20 cellular contexts compared by ENCODE assay signal in genomic region chr2:38716185-38716584, GRCh38. TPM values are rescaled to one million over a fixed set of nuclear protein-coding genes. Genes with fewer than 3 reads are reported as not detected.
A peak's percentile ranks its signal among the peaks of the same experiment; 100 is the strongest.
DNase-seq lines count a peak whose midpoint lies in the region; ATAC-seq, FAIRE-seq and TF ChIP-seq lines count a peak whose summit lies in the region.
"Had no signal": no experiment of that assay in that cellular context is flagged by ENCODE, and none has a peak within 500 bp of the region (broad histone marks: within the 10 kb centered on the region; RNA-seq: fewer than 3 reads in every experiment).

No MANE protein-coding gene starts in this region.

- H3K4me2 ChIP-seq in HepG2 (ENCODE audit: low read depth, low read length), result no peak overlapping the region

- TF ChIP-seq RAD21 in HepG2 (CRISPR knock-in tag; IDR thresholded peaks at IDR 0.05), result no peak

- H3K27ac ChIP-seq in CD4-positive, alpha-beta memory T cell (ENCODE audit: low read depth, low read length), result no peak overlapping the region
- H3K27ac ChIP-seq in HepG2 (ENCODE audit: extremely low read length, insufficient read depth, low read length) (no peak overlapping the region), foreskin keratinocyte (no peak overlapping the region), WERI-Rb-1 (no peak overlapping the region)
- H3K27ac ChIP-seq: colonic mucosa, SK-N-MC, skin epidermis, thoracic aorta had no signal

- in situ Hi-C loops in HepG2 (cut with HindIII; ENCODE audit: extremely low pct_ligation_motif_present, low pct_unique_long_range_greater_than_20kb), result no loop called here

- 74% methylated on average over 6 of the region's 6 CpGs for WGBS in HepG2 (ENCODE audit: low lambda C conversion rate)

- H2AFZ ChIP-seq in HepG2 (ENCODE audit: low read length), result no peak overlapping the region

- peak overlapping the region in 6 of 7 donors; percentile 13 to 64 (median 40) for H3K27ac Mint-ChIP-seq in CD4-positive, alpha-beta memory T cell
- H3K27ac Mint-ChIP-seq in activated T-helper 1 cell treated with anti-CD3 and anti-CD28 coated beads, Interleukin-12 subunit alpha, Interleukin-12 subunit beta, Interleukin-2, Interleukin-4 antibody, amounts not matched to agents 30 ng/mL and 10 ng/mL and 1 ng/mL, durations not matched to agents 14 hours and 24 hours and 36 hours, result peak overlapping the region; percentile 41
- H3K27ac Mint-ChIP-seq: activated naive CD4-positive, alpha-beta T cell treated with anti-CD3 and anti-CD28 coated beads, Interleukin-2, amount 10 ng/mL, durations not matched to agents 7 days and 5 days; nephron progenitor cell had no signal

- H3K27me3 Mint-ChIP-seq in CD4-positive, alpha-beta memory T cell, result no peaks in the 10 kb centered on the region
- no peaks in the 10 kb centered on the region for H3K27me3 Mint-ChIP-seq in activated T-helper 1 cell treated with anti-CD3 and anti-CD28 coated beads, Interleukin-12 subunit alpha, Interleukin-12 subunit beta, Interleukin-2, Interleukin-4 antibody, amounts not matched to agents 30 ng/mL and 10 ng/mL and 1 ng/mL, durations not matched to agents 14 hours and 24 hours and 36 hours (ENCODE audit: insufficient read depth)
- H3K27me3 Mint-ChIP-seq: activated naive CD4-positive, alpha-beta T cell treated with anti-CD3 and anti-CD28 coated beads, Interleukin-2, amount 10 ng/mL, durations not matched to agents 7 days and 5 days had no signal

- TF ChIP-seq EP300 in HepG2 (IDR thresholded peaks at IDR 0.05; ENCODE audit: low read depth in 2 of 2, low read length in 2 of 2) (no peak), HepG2 (CRISPR knock-in tag; IDR thresholded peaks at IDR 0.05; ENCODE audit: borderline replicate concordance) (no peak; the same call in 1 of the 2 replicates)

- peaks cover 4% of the 10 kb centered on the region for H3K79me2 ChIP-seq in HepG2 (ENCODE audit: insufficient read depth, low read length)

- ATAC-seq in HepG2, result peak; percentile 71
- ATAC-seq in foreskin keratinocyte, result no peak

- CTCF ChIA-PET in CD4-positive, alpha-beta memory T cell (lab: Charles Lee; ENCODE audit: partially characterized antibody), result interaction anchor here (1.0 to 2.4 kb wide), 7 partner anchors 8 to 134 kb away, joined by 3 to 9 read pairs (median 4); no protein-coding TSS in a partner anchor
- CTCF ChIA-PET in HepG2 (lab: Yijun Ruan, JAX; ENCODE audit: low intra/inter-chr PET ratio, low total read pairs), result interaction anchor here (0.8 kb wide), 1 partner anchor 9 kb away, joined by 3 read pairs; no protein-coding TSS in a partner anchor

- POLR2A ChIA-PET in CD4-positive, alpha-beta memory T cell (lab: Charles Lee; ENCODE audit: partially characterized antibody), result interaction anchor here (1.3 kb wide), 1 partner anchor 18 kb away, joined by 3 read pairs; no protein-coding TSS in a partner anchor
- POLR2A ChIA-PET in HepG2 (lab: Yijun Ruan, JAX), result no interaction called here

- TF ChIP-seq CTCF in HepG2 (CRISPR knock-in tag; IDR thresholded peaks at IDR 0.05) (peak; percentile 19; the same call in 1 of the 2 replicates), foreskin keratinocyte (conservative IDR thresholded peaks at IDR 0.05) (no peak), WERI-Rb-1 (IDR thresholded peaks at IDR 0.05; ENCODE audit: low read depth, low read length) (no peak), BE2C (IDR thresholded peaks at IDR 0.05; ENCODE audit: low read depth, low read length) (no peak)

- peaks cover 45 to 55% of the 10 kb centered on the region in 2 donors for H3K36me3 Mint-ChIP-seq in CD4-positive, alpha-beta memory T cell
- peaks cover 60% of the 10 kb centered on the region for H3K36me3 Mint-ChIP-seq in activated T-helper 1 cell treated with anti-CD3 and anti-CD28 coated beads, Interleukin-12 subunit alpha, Interleukin-12 subunit beta, Interleukin-2, Interleukin-4 antibody, amounts not matched to agents 30 ng/mL and 10 ng/mL and 1 ng/mL, durations not matched to agents 14 hours and 24 hours and 36 hours (ENCODE audit: low read depth)

- no peaks in the 10 kb centered on the region for H3K27me3 ChIP-seq in CD4-positive, alpha-beta memory T cell (ENCODE audit: insufficient read depth, low read length)
- H3K27me3 ChIP-seq in HepG2 (ENCODE audit: control insufficient read depth in 1 of 2, insufficient read depth in 2 of 2, low read length in 2 of 2) (no peaks in the 10 kb centered on the region), foreskin keratinocyte (no peaks in the 10 kb centered on the region), WERI-Rb-1 (ENCODE audit: insufficient read depth, low read depth, severe bottlenecking) (no peaks in the 10 kb centered on the region), BE2C (no peaks in the 10 kb centered on the region)
- H3K27me3 ChIP-seq: colonic mucosa had no signal

- DNase-seq in AG08396 (ENCODE audit: low spot score) (peak; percentile 32), HepG2 (ENCODE audit: low spot score) (peak; percentile 83), foreskin keratinocyte (no peak), WERI-Rb-1 (no peak), BE2C (no peak), mucosa of gallbladder (ENCODE audit: low spot score) (no peak)
- DNase-seq in CD4-positive, alpha-beta memory T cell, result no peak
- DNase-seq in activated T-helper 1 cell treated with anti-CD3 and anti-CD28 coated beads, Interleukin-12 subunit alpha, Interleukin-12 subunit beta, Interleukin-2, Interleukin-4 antibody, amounts not matched to agents 30 ng/mL and 10 ng/mL and 1 ng/mL, durations not matched to agents 14 hours and 24 hours and 36 hours (ENCODE audit: low spot score), result no peak
- DNase-seq: activated CD4-positive, alpha-beta T cell treated with anti-CD3 and anti-CD28 coated beads for 4 hours; colonic mucosa; DMS79; foreskin melanocyte; H7; kidney; NCI-H146; nephron progenitor cell had no signal

- peaks cover 52% of the 10 kb centered on the region for H3K4me1 ChIP-seq in CD4-positive, alpha-beta memory T cell (ENCODE audit: insufficient read depth, low read length)
- peaks cover 16% of the 10 kb centered on the region for H3K4me1 ChIP-seq in HepG2 (ENCODE audit: insufficient read depth, low read length)
- H3K4me1 ChIP-seq in foreskin keratinocyte, result no peaks in the 10 kb centered on the region
- H3K4me1 ChIP-seq in BE2C, result no peaks in the 10 kb centered on the region
- H3K4me1 ChIP-seq: colonic mucosa had no signal

- peaks cover 5% of the 10 kb centered on the region for H3K36me3 ChIP-seq in CD4-positive, alpha-beta memory T cell (ENCODE audit: insufficient read depth, low read length)
- H3K36me3 ChIP-seq in HepG2 (replicated peaks in 1 of 2; ENCODE audit: control insufficient read depth in 1 of 2, insufficient read depth in 2 of 2, low read length in 2 of 2) (peaks cover 12 to 48% of the 10 kb centered on the region in 2 experiments), WERI-Rb-1 (no peaks in the 10 kb centered on the region; the same call in none of the 2 replicates), BE2C (peaks cover 3% of the 10 kb centered on the region; the same call in 1 of the 2 replicates)
- H3K36me3 ChIP-seq: colonic mucosa had no signal

- intact Hi-C loops in CD4-positive, alpha-beta memory T cell (cut with micrococcal nuclease), result no loop called here
- intact Hi-C loops in activated T-helper 1 cell treated with anti-CD3 and anti-CD28 coated beads, Interleukin-12 subunit alpha, Interleukin-12 subunit beta, Interleukin-2, Interleukin-4 antibody, amounts not matched to agents 30 ng/mL and 10 ng/mL and 1 ng/mL, durations not matched to agents 14 hours and 24 hours and 36 hours (cut with micrococcal nuclease), result no loop called here
- intact Hi-C loops in HepG2 (cut with micrococcal nuclease; ENCODE audit: unreplicated experiment), result no loop called here

- TF ChIP-seq POLR2A in HepG2 (IDR thresholded peaks at IDR 0.05; ENCODE audit: insufficient read depth in 1 of 2, low read depth in 2 of 2, low read length in 2 of 2), result no peak

- peak overlapping the region in 2 of 8 donors; percentile 7 to 20 for H3K4me3 Mint-ChIP-seq in CD4-positive, alpha-beta memory T cell
- H3K4me3 Mint-ChIP-seq in activated T-helper 1 cell treated with anti-CD3 and anti-CD28 coated beads, Interleukin-12 subunit alpha, Interleukin-12 subunit beta, Interleukin-2, Interleukin-4 antibody, amounts not matched to agents 30 ng/mL and 10 ng/mL and 1 ng/mL, durations not matched to agents 14 hours and 24 hours and 36 hours, result no peak overlapping the region
- H3K4me3 Mint-ChIP-seq: activated naive CD4-positive, alpha-beta T cell treated with anti-CD3 and anti-CD28 coated beads, Interleukin-2, amount 10 ng/mL, durations not matched to agents 7 days and 5 days; nephron progenitor cell had no signal

- H4K20me1 ChIP-seq in HepG2 (ENCODE audit: insufficient read depth, low read length), result no peaks in the 10 kb centered on the region

- FAIRE-seq in HepG2 (lab: Jason Lieb, UNC), result peak; percentile 63
- FAIRE-seq: kidney had no signal

- H3K9me3 Mint-ChIP-seq in CD4-positive, alpha-beta memory T cell, result peaks cover 0 to 6% (median 0%) of the 10 kb centered on the region in 8 donors
- peaks cover 11% of the 10 kb centered on the region for H3K9me3 Mint-ChIP-seq in activated T-helper 1 cell treated with anti-CD3 and anti-CD28 coated beads, Interleukin-12 subunit alpha, Interleukin-12 subunit beta, Interleukin-2, Interleukin-4 antibody, amounts not matched to agents 30 ng/mL and 10 ng/mL and 1 ng/mL, durations not matched to agents 14 hours and 24 hours and 36 hours

- no peak overlapping the region for H3K9ac ChIP-seq in HepG2 (ENCODE audit: insufficient read depth, low read depth, low read length)

- H3K9me3 ChIP-seq in CD4-positive, alpha-beta memory T cell (ENCODE audit: control insufficient read depth in 1 of 2, low read length in 2 of 2), result no peaks in the 10 kb centered on the region
- no peaks in the 10 kb centered on the region for H3K9me3 ChIP-seq in HepG2 (ENCODE audit: low read length)
- H3K9me3 ChIP-seq in WERI-Rb-1 (ENCODE audit: severe bottlenecking), result peaks cover 3% of the 10 kb centered on the region
- no peaks in the 10 kb centered on the region for H3K9me3 ChIP-seq in BE2C
- H3K9me3 ChIP-seq: colonic mucosa, thoracic aorta had no signal

- BruUV-seq in HepG2 (replicated peaks; lab: Mats Ljungman, UMichigan), result no TSS peak

- peaks cover 41 to 67% (median 53%) of the 10 kb centered on the region in 4 donors for H3K4me1 Mint-ChIP-seq in CD4-positive, alpha-beta memory T cell
- peaks cover 62% of the 10 kb centered on the region for H3K4me1 Mint-ChIP-seq in activated T-helper 1 cell treated with anti-CD3 and anti-CD28 coated beads, Interleukin-12 subunit alpha, Interleukin-12 subunit beta, Interleukin-2, Interleukin-4 antibody, amounts not matched to agents 30 ng/mL and 10 ng/mL and 1 ng/mL, durations not matched to agents 14 hours and 24 hours and 36 hours (ENCODE audit: low read depth)

- no peak overlapping the region for H3K4me3 ChIP-seq in CD4-positive, alpha-beta memory T cell (ENCODE audit: low read length in 2 of 2)
- H3K4me3 ChIP-seq in HepG2 (replicated peaks in 1 of 3; ENCODE audit: insufficient read depth in 1 of 3, low read depth in 2 of 3, low read length in 3 of 3), result no peak overlapping the region
- H3K4me3 ChIP-seq in WERI-Rb-1 (ENCODE audit: low read depth, low read length), result no peak overlapping the region
- H3K4me3 ChIP-seq in BE2C (ENCODE audit: low read depth, low read length), result no peak overlapping the region
- H3K4me3 ChIP-seq: colonic mucosa, SK-N-MC, skin epidermis, thoracic aorta had no signal

RNA-seq across cellular contexts. Expression of gene SRSF7, which starts 35.0 kb away (rescaled TPM):
- 100 to 1,000 TPM; 314 to 333 TPM for total RNA-seq in CD4-positive, alpha-beta memory T cell
- polyA plus RNA-seq in CD4-positive, alpha-beta memory T cell, result 100 to 1,000 TPM; 177 to 202 TPM
- 417 and 422 TPM in 2 replicates for total RNA-seq in activated T-helper 1 cell treated with anti-CD3 and anti-CD28 coated beads, Interleukin-12 subunit alpha, Interleukin-12 subunit beta, Interleukin-2, Interleukin-4 antibody, amounts not matched to agents 30 ng/mL and 10 ng/mL and 1 ng/mL, durations not matched to agents 14 hours and 24 hours and 36 hours
- 275 and 377 TPM in 2 replicates for total RNA-seq in HepG2 (2016; rRNA removed; fragmentation: Illumina TruSeq; extraction: Trizol)
- total RNA-seq in HepG2 (2016; cell fraction: cytosol; rRNA removed; fragmentation: Illumina TruSeq; extraction: Trizol; ENCODE audit: low read depth), result 67.2 and 80.5 TPM in 2 replicates
- 285 and 392 TPM in 2 replicates for total RNA-seq in HepG2 (2016; cell fraction: insoluble cytoplasmic fraction; rRNA removed; fragmentation: Illumina TruSeq; extraction: Trizol)
- total RNA-seq in HepG2 (2016; cell fraction: membrane; rRNA removed; fragmentation: Illumina TruSeq; extraction: Trizol), result 77.6 and 84.5 TPM in 2 replicates
- total RNA-seq in HepG2 (2016; cell fraction: nucleus; rRNA removed; fragmentation: Illumina TruSeq; extraction: Trizol), result 186 and 191 TPM in 2 replicates
- 154 and 172 TPM in 2 replicates for polyA plus RNA-seq in HepG2 (2011; rRNA removed)
- 76.4 and 98.0 TPM in 2 replicates for polyA plus RNA-seq in HepG2 (2011; cell fraction: cytosol; rRNA removed)
- 231 and 316 TPM in 2 replicates for polyA plus RNA-seq in HepG2 (2011; cell fraction: nucleus; rRNA removed)
- 106 and 123 TPM in 2 replicates for polyA plus RNA-seq in HepG2 (2012)
- 48.7 and 55.5 TPM in 2 replicates for polyA plus RNA-seq in HepG2 (2016; cell fraction: cytosol; fragmentation: Illumina TruSeq; extraction: Trizol; ENCODE audit: low read depth)
- 378 and 417 TPM in 2 replicates for polyA plus RNA-seq in HepG2 (2016; cell fraction: insoluble cytoplasmic fraction; fragmentation: Illumina TruSeq; extraction: Trizol; ENCODE audit: low read depth)
- polyA plus RNA-seq in HepG2 (2016; cell fraction: membrane; fragmentation: Illumina TruSeq; extraction: Trizol; ENCODE audit: low read depth), result 45.0 and 50.4 TPM in 2 replicates
- polyA plus RNA-seq in HepG2 (2016; cell fraction: nucleus; fragmentation: Illumina TruSeq; extraction: Trizol; ENCODE audit: insufficient read depth, low read depth), result 359 and 362 TPM in 2 replicates
- polyA minus RNA-seq in HepG2 (2011; rRNA and poly(A)+ RNA removed; ENCODE audit: low replicate concordance), result 67.1 and 233 TPM in 2 replicates
- 41.8 and 45.7 TPM in 2 replicates for polyA minus RNA-seq in HepG2 (2011; cell fraction: cytosol; rRNA and poly(A)+ RNA removed)
- polyA minus RNA-seq in HepG2 (2011; cell fraction: nucleus; rRNA and poly(A)+ RNA removed), result 175 and 230 TPM in 2 replicates
- 233 and 247 TPM in 2 replicates for total RNA-seq in foreskin keratinocyte
- 231 and 250 TPM in 2 replicates for polyA plus RNA-seq in foreskin keratinocyte
- 228 TPM for polyA plus RNA-seq in BE2C (2012; ENCODE audit: insufficient read depth, insufficient read length, low read depth)
- 84.8 TPM for total RNA-seq in mucosa of gallbladder

RNA-seq across cellular contexts. Expression of gene GALM, which starts 50.3 kb away (rescaled TPM):
- 10 to 100 TPM; 35.5 to 35.8 TPM for total RNA-seq in CD4-positive, alpha-beta memory T cell
- polyA plus RNA-seq in CD4-positive, alpha-beta memory T cell, result 10 to 100 TPM; 51.2 to 60.4 TPM
- total RNA-seq in activated T-helper 1 cell treated with anti-CD3 and anti-CD28 coated beads, Interleukin-12 subunit alpha, Interleukin-12 subunit beta, Interleukin-2, Interleukin-4 antibody, amounts not matched to agents 30 ng/mL and 10 ng/mL and 1 ng/mL, durations not matched to agents 14 hours and 24 hours and 36 hours, result 77.0 and 78.4 TPM in 2 replicates
- 90.0 and 114 TPM in 2 replicates for total RNA-seq in HepG2 (2016; rRNA removed; fragmentation: Illumina TruSeq; extraction: Trizol)
- 23.4 and 25.3 TPM in 2 replicates for total RNA-seq in HepG2 (2016; cell fraction: cytosol; rRNA removed; fragmentation: Illumina TruSeq; extraction: Trizol; ENCODE audit: low read depth)
- total RNA-seq in HepG2 (2016; cell fraction: insoluble cytoplasmic fraction; rRNA removed; fragmentation: Illumina TruSeq; extraction: Trizol), result 97.4 and 121 TPM in 2 replicates
- total RNA-seq in HepG2 (2016; cell fraction: membrane; rRNA removed; fragmentation: Illumina TruSeq; extraction: Trizol), result 42.3 and 46.2 TPM in 2 replicates
- total RNA-seq in HepG2 (2016; cell fraction: nucleus; rRNA removed; fragmentation: Illumina TruSeq; extraction: Trizol), result 40.2 and 41.1 TPM in 2 replicates
- polyA plus RNA-seq in HepG2 (2011; rRNA removed), result 60.3 and 65.5 TPM in 2 replicates
- polyA plus RNA-seq in HepG2 (2011; cell fraction: cytosol; rRNA removed), result 55.9 and 67.8 TPM in 2 replicates
- polyA plus RNA-seq in HepG2 (2011; cell fraction: nucleus; rRNA removed), result 18.3 and 26.1 TPM in 2 replicates
- polyA plus RNA-seq in HepG2 (2012), result 53.1 and 67.0 TPM in 2 replicates
- polyA plus RNA-seq in HepG2 (2016; cell fraction: cytosol; fragmentation: Illumina TruSeq; extraction: Trizol; ENCODE audit: low read depth), result 17.3 and 18.5 TPM in 2 replicates
- polyA plus RNA-seq in HepG2 (2016; cell fraction: insoluble cytoplasmic fraction; fragmentation: Illumina TruSeq; extraction: Trizol; ENCODE audit: low read depth), result 102 TPM in 2 replicates
- 25.4 and 26.1 TPM in 2 replicates for polyA plus RNA-seq in HepG2 (2016; cell fraction: membrane; fragmentation: Illumina TruSeq; extraction: Trizol; ENCODE audit: low read depth)
- polyA plus RNA-seq in HepG2 (2016; cell fraction: nucleus; fragmentation: Illumina TruSeq; extraction: Trizol; ENCODE audit: insufficient read depth, low read depth), result 43.2 and 47.8 TPM in 2 replicates
- polyA minus RNA-seq in HepG2 (2011; rRNA and poly(A)+ RNA removed; ENCODE audit: low replicate concordance), result 20.6 and 67.6 TPM in 2 replicates
- 37.5 and 41.1 TPM in 2 replicates for polyA minus RNA-seq in HepG2 (2011; cell fraction: cytosol; rRNA and poly(A)+ RNA removed)
- polyA minus RNA-seq in HepG2 (2011; cell fraction: nucleus; rRNA and poly(A)+ RNA removed), result 40.4 and 46.2 TPM in 2 replicates
- total RNA-seq in foreskin keratinocyte, result 2.9 and 4.3 TPM in 2 replicates
- 2.1 and 3.4 TPM in 2 replicates for polyA plus RNA-seq in foreskin keratinocyte
- polyA plus RNA-seq in BE2C (2012; ENCODE audit: insufficient read depth, insufficient read length, low read depth), result 3.3 TPM
- total RNA-seq in mucosa of gallbladder, result 32.6 TPM

Comparison
In these comparisons a context has a peak if more than half of its experiments do, and no peak if none do; other contexts are left out.
1. DNase-seq: peak in AG08396 (single experiment) and HepG2 (single experiment); none in CD4-positive, alpha-beta memory T cell (0 of 5), activated T-helper 1 cell treated with anti-CD3 and anti-CD28 coated beads, Interleukin-12 subunit alpha, Interleukin-12 subunit beta, Interleukin-2, Interleukin-4 antibody, amounts not matched to agents 30 ng/mL and 10 ng/mL and 1 ng/mL, durations not matched to agents 14 hours and 24 hours and 36 hours (single experiment), foreskin keratinocyte (0 of 2), WERI-Rb-1 (single experiment), BE2C (single experiment) and mucosa of gallbladder (single experiment).